ENCODE assay signal across 8 cellular contexts in the genomic region with DNA sequence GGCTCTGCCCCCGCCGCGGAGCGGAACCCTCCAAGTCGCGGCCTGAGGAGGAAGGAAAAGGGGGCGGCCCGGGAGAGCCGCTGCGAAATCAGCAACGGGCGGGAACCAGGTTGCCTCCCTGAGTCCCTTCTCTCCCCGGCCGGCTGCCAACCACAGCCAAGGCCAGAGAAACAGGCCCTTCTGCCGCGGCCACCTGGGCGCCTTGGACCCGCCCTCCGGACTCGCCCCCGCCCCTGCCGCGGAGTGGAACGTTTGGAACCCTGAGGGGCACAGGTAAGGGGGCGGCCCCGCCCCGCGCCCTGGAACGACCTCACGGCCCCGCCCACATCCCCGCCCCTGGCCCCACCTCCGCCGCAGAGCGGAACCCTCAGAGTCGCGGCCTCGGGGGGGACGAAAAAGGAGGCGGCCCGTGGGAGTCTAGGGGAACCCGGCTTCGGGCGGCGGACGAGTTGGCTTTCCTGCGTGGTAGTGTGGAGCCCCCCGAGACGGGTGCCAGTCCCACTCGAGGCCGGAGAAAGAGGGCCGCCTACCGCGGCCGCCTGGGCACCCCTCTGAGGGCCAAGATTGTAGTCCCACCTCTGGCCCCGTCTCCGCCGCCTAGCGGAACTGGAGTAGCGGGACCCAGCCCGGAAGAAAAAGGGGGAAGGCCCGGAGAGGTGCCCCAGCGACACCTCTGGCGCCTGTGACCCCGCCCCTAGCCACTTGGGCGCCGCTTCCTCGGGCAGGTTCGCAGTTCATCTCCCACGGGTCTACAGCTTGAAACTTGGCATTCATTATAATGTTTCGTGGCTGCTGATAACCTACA. TPM values are rescaled to one million over a fixed set of nuclear protein-coding genes. Genes with fewer than 3 reads are reported as not detected.
A peak's percentile ranks its signal among the peaks of the same experiment; 100 is the strongest.
DNase-seq lines count a peak whose midpoint lies in the region; ATAC-seq and TF ChIP-seq lines count a peak whose summit lies in the region.

No MANE protein-coding gene starts in this region.

- peak in 1 of 3 donors; percentile 25 for TF ChIP-seq CTCF in lower leg skin (IDR thresholded peaks at IDR 0.05)

- H3K27me3 Mint-ChIP-seq in CD4-positive, CD25-positive, alpha-beta regulatory T cell = no peaks in the 10 kb centered on the region

- peaks cover 0 to 30% (median 8%) of the 10 kb centered on the region in 4 donors for H3K4me1 Mint-ChIP-seq in CD4-positive, CD25-positive, alpha-beta regulatory T cell

- H3K27me3 ChIP-seq in CD4-positive, CD25-positive, alpha-beta regulatory T cell (ENCODE audit: control insufficient read depth, insufficient read depth, low read length) = no peaks in the 10 kb centered on the region

- no peaks in the 10 kb centered on the region for H3K9me3 Mint-ChIP-seq in CD4-positive, CD25-positive, alpha-beta regulatory T cell

- peak; percentile 78 to 89 (median 89) for DNase-seq in CD4-positive, CD25-positive, alpha-beta regulatory T cell
- peak; percentile 86 for DNase-seq in NCI-H748 (lab: John Stamatoyannopoulos, UW; ENCODE audit: unreplicated experiment)
- DNase-seq in activated CD4-positive, alpha-beta T cell treated with anti-CD3 and anti-CD28 coated beads, Interleukin-2, amount 50 U/mL, for 4 hours = peak; percentile 83 to 84
- peak; percentile 72 for DNase-seq in dermis blood vessel endothelial cell
- DNase-seq in lower leg skin (ENCODE audit: low spot score in 2 of 2) = peak; percentile 58 to 95
- peak; percentile 63 to 83 (median 71) for DNase-seq in stimulated activated CD4-positive, alpha-beta T cell treated with anti-CD3 and anti-CD28 coated beads, TNF-alpha, amount 100 ng/mL, for 1 hour (ENCODE audit: low read depth in 3 of 3, low spot score in 1 of 3)

- intact Hi-C loops in lower leg skin (cut with DNase I; ENCODE audit: low total_unique reads) = no loop called here

- 0 to 26% methylated on average over 7 to 23 of the region's 71 CpGs for WGBS in lower leg skin, 2 donors

- peak overlapping the region; percentile 72 to 93 (median 87) for H3K4me3 Mint-ChIP-seq in CD4-positive, CD25-positive, alpha-beta regulatory T cell

- H3K36me3 Mint-ChIP-seq in CD4-positive, CD25-positive, alpha-beta regulatory T cell = peaks cover 4% of the 10 kb centered on the region

- TF ChIP-seq POLR2A in lower leg skin (IDR thresholded peaks at IDR 0.05) = no peak

- no peaks in the 10 kb centered on the region for H3K9me3 ChIP-seq in CD4-positive, CD25-positive, alpha-beta regulatory T cell (ENCODE audit: control insufficient read depth in 2 of 2, low read length in 2 of 2)

- ATAC-seq in CD4-positive, CD25-positive, alpha-beta regulatory T cell (ENCODE audit: low read depth in 2 of 2) = peak; percentile 88 to 89
- peak; percentile 86 for ATAC-seq in GM19397 (IDR thresholded peaks at IDR 0.05; ENCODE audit: unreplicated experiment)
- peak; percentile 51 for ATAC-seq in HG03558 (IDR thresholded peaks at IDR 0.05; ENCODE audit: extremely low read depth, unreplicated experiment)

- H3K4me1 ChIP-seq in CD4-positive, CD25-positive, alpha-beta regulatory T cell (ENCODE audit: control insufficient read depth, insufficient read depth, low read length, poor library complexity, severe bottlenecking) = peaks cover 14% of the 10 kb centered on the region

- H3K36me3 ChIP-seq in CD4-positive, CD25-positive, alpha-beta regulatory T cell (ENCODE audit: control insufficient read depth, insufficient read depth, low read length) = no peaks in the 10 kb centered on the region

- H3K27ac Mint-ChIP-seq in CD4-positive, CD25-positive, alpha-beta regulatory T cell = peak overlapping the region; percentile 68 to 97 (median 86)

- peak overlapping the region; percentile 89 for H3K27ac ChIP-seq in CD4-positive, CD25-positive, alpha-beta regulatory T cell (ENCODE audit: insufficient read depth, low read length, poor library complexity, severe bottlenecking)

- peak overlapping the region; percentile 85 for H3K4me3 ChIP-seq in CD4-positive, CD25-positive, alpha-beta regulatory T cell (ENCODE audit: low read depth, low read length)
- peak overlapping the region; percentile 62 for H3K4me3 ChIP-seq in lower leg skin (ENCODE audit: low read depth, poor library complexity, severe bottlenecking)

RNA-seq across cellular contexts. Expression of gene PHKA2, which starts 0.7 kb away (rescaled TPM):
- 33.8 TPM for total RNA-seq in CD4-positive, CD25-positive, alpha-beta regulatory T cell
- 1 to 10 TPM; 5.2 to 6.4 (median 6.2) TPM for polyA plus RNA-seq in CD4-positive, CD25-positive, alpha-beta regulatory T cell
- 10.0 and 13.3 TPM in 2 replicates for total RNA-seq in dermis blood vessel endothelial cell
- total RNA-seq in lower leg skin = 10 to 100 TPM in 3 of 4 donors, 1 to 10 TPM in 1; 8.7 to 17.6 (median 14.1) TPM

Comparison
In these comparisons a context has a peak if more than half of its experiments do, and no peak if none do; other contexts are left out.
1. Peak in every context shown above with its lines: DNase-seq, ATAC-seq, H3K4me3 ChIP-seq and H3K27ac ChIP-seq.